In genomic region chr1:38680801-38681510, GRCh38 we compare ENCODE assay signal across 17 cellular contexts.
DNase-seq lines count a peak whose midpoint lies in the region; ATAC-seq and TF ChIP-seq lines count a peak whose summit lies in the region.
"Had no signal": no experiment of that assay in that cellular context is flagged by ENCODE, and none has a peak within 500 bp of the region (broad histone marks: within the 10 kb centered on the region; RNA-seq: fewer than 3 reads in every experiment).

No MANE protein-coding gene starts in this region.

- ATAC-seq in GM21723 (IDR thresholded peaks at IDR 0.05; ENCODE audit: unreplicated experiment): no peak
- ATAC-seq: activated naive CD4-positive, alpha-beta T cell treated with anti-CD3 and anti-CD28 coated beads, Interleukin-2, amount 50 U/mL, for 72 hours; T-cell had no signal

- TF ChIP-seq CTCF in NB4 (IDR thresholded peaks at IDR 0.05; ENCODE audit: low read depth, low read length) (no peak), liver (IDR thresholded peaks at IDR 0.05; ENCODE audit: low read depth, low read length, missing input control) (no peak)

- DNase-seq in Caki2 (ENCODE audit: low read depth): peak; percentile 27
- DNase-seq in NB4 (ENCODE audit: low read depth): peak; percentile 47
- DNase-seq in dermis blood vessel endothelial cell: peak; percentile 63
- DNase-seq in CD4-positive, alpha-beta memory T cell: no peak
- DNase-seq in ureter (ENCODE audit: low spot score): no peak
- no peak for DNase-seq in GOT3 (lab: John Stamatoyannopoulos, UW)
- DNase-seq: activated CD4-positive, CD25-positive, alpha-beta regulatory T cell; activated CD8-positive, alpha-beta memory T cell treated with anti-CD3 and anti-CD28 coated beads, Interleukin-2, amount 50 U/mL, for 4 hours; DMS 273 treated with DMSO at 0.1 percent for 48 hours; esophagus squamous epithelium; NCI-H1105; NCI-H446 treated with DMSO at 0.1 percent for 48 hours; T-cell had no signal

- in situ Hi-C loops in Caki2 (cut with HindIII; ENCODE audit: low pct_unique_long_range_greater_than_20kb, low sequenced_read_pairs): no loop called here

- peaks cover 5 to 15% of the 10 kb centered on the region in 2 donors for H3K27me3 Mint-ChIP-seq in CD4-positive, alpha-beta memory T cell

- H3K4me3 ChIP-seq in NB4 (ENCODE audit: low read depth, low read length) (no peak overlapping the region), liver (ENCODE audit: low read depth in 1 of 3, low read length in 3 of 3) (no peak overlapping the region)
- H3K4me3 ChIP-seq in CD4-positive, alpha-beta memory T cell (ENCODE audit: low read length in 2 of 2): no peak overlapping the region
- H3K4me3 ChIP-seq: esophagus squamous epithelium had no signal

- H3K27ac ChIP-seq in liver (ENCODE audit: low read depth in 1 of 2, low read length in 2 of 2): no peak overlapping the region
- no peak overlapping the region for H3K27ac ChIP-seq in CD4-positive, alpha-beta memory T cell (ENCODE audit: low read depth, low read length)
- H3K27ac ChIP-seq: esophagus squamous epithelium had no signal

- no peaks in the 10 kb centered on the region for H3K36me3 ChIP-seq in liver (ENCODE audit: control insufficient read depth in 4 of 4, insufficient read depth in 3 of 4, low read depth in 1 of 4, low read length in 3 of 4)
- no peaks in the 10 kb centered on the region for H3K36me3 ChIP-seq in CD4-positive, alpha-beta memory T cell (ENCODE audit: insufficient read depth, low read length)
- H3K36me3 ChIP-seq: esophagus squamous epithelium had no signal

- intact Hi-C loops in CD4-positive, alpha-beta memory T cell (cut with micrococcal nuclease): no loop called here

- WGBS in liver: 38% methylated on average over 5 of the region's 5 CpGs

- TF ChIP-seq RAD21 in liver (IDR thresholded peaks at IDR 0.05): no peak

- H3K4me1 Mint-ChIP-seq in CD4-positive, alpha-beta memory T cell: no peaks in the 10 kb centered on the region
- H3K4me1 Mint-ChIP-seq: T-cell had no signal

- peaks cover 0 to 5% (median 0%) of the 10 kb centered on the region in 4 donors for H3K27me3 ChIP-seq in liver (ENCODE audit: control insufficient read depth in 4 of 4, insufficient read depth in 4 of 4, low read length in 3 of 4)
- peaks cover 3% of the 10 kb centered on the region for H3K27me3 ChIP-seq in CD4-positive, alpha-beta memory T cell (ENCODE audit: insufficient read depth, low read length)

- H3K9ac ChIP-seq in liver (ENCODE audit: low read depth in 1 of 2, low read length in 2 of 2): no peak overlapping the region

- H3K9me3 ChIP-seq in liver (ENCODE audit: control insufficient read depth in 4 of 4, low read length in 3 of 4): peaks cover 0 to 2% (median 0%) of the 10 kb centered on the region in 4 donors
- H3K9me3 ChIP-seq in CD4-positive, alpha-beta memory T cell (ENCODE audit: control insufficient read depth in 1 of 2, low read length in 2 of 2): no peaks in the 10 kb centered on the region
- H3K9me3 ChIP-seq: esophagus squamous epithelium had no signal

- POLR2A ChIA-PET in CD4-positive, alpha-beta memory T cell (lab: Charles Lee; ENCODE audit: partially characterized antibody): no interaction called here

- TF ChIP-seq POLR2A in NB4 (IDR thresholded peaks at IDR 0.05; ENCODE audit: extremely low read depth, insufficient read length): no peak

- H3K4me3 Mint-ChIP-seq in CD4-positive, alpha-beta memory T cell: no peak overlapping the region
- H3K4me3 Mint-ChIP-seq: T-cell had no signal

- H3K4me1 ChIP-seq in liver (ENCODE audit: control insufficient read depth in 4 of 4, insufficient read depth in 4 of 4, low read length in 3 of 4): no peaks in the 10 kb centered on the region
- H3K4me1 ChIP-seq in CD4-positive, alpha-beta memory T cell (ENCODE audit: insufficient read depth, low read length): no peaks in the 10 kb centered on the region
- H3K4me1 ChIP-seq: esophagus squamous epithelium had no signal

- CTCF ChIA-PET in CD4-positive, alpha-beta memory T cell (lab: Charles Lee; ENCODE audit: partially characterized antibody): no interaction called here

- H3K36me3 Mint-ChIP-seq in CD4-positive, alpha-beta memory T cell: no peaks in the 10 kb centered on the region
- H3K36me3 Mint-ChIP-seq: activated naive CD4-positive, alpha-beta T cell treated with anti-CD3 and anti-CD28 coated beads, Interleukin-2, amount 50 U/mL, for 72 hours; T-cell had no signal

- peak overlapping the region in 1 of 7 donors; percentile 24 for H3K27ac Mint-ChIP-seq in CD4-positive, alpha-beta memory T cell
- H3K27ac Mint-ChIP-seq: activated naive CD4-positive, alpha-beta T cell treated with anti-CD3 and anti-CD28 coated beads, Interleukin-2, amount 50 U/mL, for 72 hours; progenitor cell of endocrine pancreas; T-cell had no signal

- H3K9me3 Mint-ChIP-seq in CD4-positive, alpha-beta memory T cell: no peaks in the 10 kb centered on the region
- H3K9me3 Mint-ChIP-seq: activated naive CD4-positive, alpha-beta T cell treated with anti-CD3 and anti-CD28 coated beads, Interleukin-2, amount 50 U/mL, for 72 hours; T-cell had no signal

TF ChIP-seq in liver, 16 proteins besides CTCF, POLR2A, EP300 and RAD21:
- peak; percentile 97 for TF ChIP-seq REST (IDR thresholded peaks at IDR 0.05)
- no peak for TF ChIP-seq FOXA2 (IDR thresholded peaks at IDR 0.05)

Comparison
In these comparisons a context has a peak if more than half of its experiments do, and no peak if none do; other contexts are left out.
1. DNase-seq: peak in Caki2 (single experiment), NB4 (single experiment) and dermis blood vessel endothelial cell (single experiment); none in CD4-positive, alpha-beta memory T cell (0 of 5), ureter (single experiment) and GOT3 (single experiment).